Comparison of ENCODE assay signal across 8 cellular contexts in the genomic region with DNA sequence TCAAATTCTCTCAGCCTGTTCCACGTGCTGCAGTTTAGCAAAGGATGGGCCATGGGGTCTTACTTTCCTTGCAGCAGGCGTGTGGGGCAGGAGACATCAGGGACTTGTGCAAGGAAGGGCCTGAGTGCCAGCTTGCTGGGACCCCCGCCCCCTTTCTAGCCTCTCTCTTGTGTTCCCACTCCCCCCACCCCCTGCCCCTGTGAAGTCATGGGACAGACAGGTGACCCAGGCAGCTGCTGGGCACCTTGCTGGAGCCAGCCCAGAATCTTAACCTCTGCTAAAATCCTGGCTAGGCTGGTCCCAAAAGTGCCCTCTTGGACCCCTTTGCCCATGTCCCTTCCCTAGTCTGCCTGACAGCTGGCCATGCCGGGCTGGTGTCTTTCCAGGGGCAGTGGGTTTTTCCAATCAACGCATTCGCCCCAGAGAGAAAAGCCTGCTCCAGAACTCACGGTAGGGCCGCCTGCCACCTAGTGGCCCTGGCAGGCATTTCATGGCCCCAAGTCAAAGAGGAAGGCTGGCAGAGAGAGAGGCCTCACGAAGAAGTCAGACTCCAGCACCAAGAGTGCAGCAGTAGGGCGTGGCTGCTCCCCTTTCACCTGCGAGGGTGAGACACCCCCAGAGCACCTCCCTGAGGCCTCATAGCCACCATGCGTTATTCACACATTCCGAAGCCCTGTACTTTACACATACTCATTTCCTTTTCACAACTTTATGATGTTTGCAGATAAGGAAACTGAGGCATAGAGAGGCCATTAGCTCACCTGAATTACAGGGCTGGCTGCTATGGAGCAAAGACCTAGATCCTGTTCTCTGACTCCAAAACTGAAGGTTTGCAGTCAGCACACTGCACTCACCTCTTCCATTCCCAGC.
DNase-seq lines count a peak whose midpoint lies in the region; ATAC-seq and TF ChIP-seq lines count a peak whose summit lies in the region.

No MANE protein-coding gene starts in this region.

- H3K9me3 Mint-ChIP-seq in naive thymus-derived CD4-positive, alpha-beta T cell: peaks cover 0 to 5% (median 0%) of the 10 kb centered on the region in 11 donors
- peaks cover 4 to 11% of the 10 kb centered on the region in 2 donors for H3K9me3 Mint-ChIP-seq in stimulated activated naive B cell treated with anti-CD40 and anti-IgM and Interleukin-4, amounts not matched to agents 10 μg/mL and 1 μg/mL and 100 μg/mL, for 72 hours

- no peaks in the 10 kb centered on the region for H3K9me2 ChIP-seq in OCI-LY1 (ENCODE audit: low read depth, low read length)

- no peaks in the 10 kb centered on the region for H3K36me3 ChIP-seq in OCI-LY1 (ENCODE audit: insufficient read depth, low read length)
- peaks cover 0 to 98% (median 53%) of the 10 kb centered on the region in 3 experiments for H3K36me3 ChIP-seq in naive thymus-derived CD4-positive, alpha-beta T cell (ENCODE audit: control insufficient read depth in 2 of 3, insufficient read depth in 3 of 3, low read length in 3 of 3)

- H3K27me3 ChIP-seq in OCI-LY1 (ENCODE audit: insufficient read depth, low read length): no peaks in the 10 kb centered on the region
- no peaks in the 10 kb centered on the region for H3K27me3 ChIP-seq in naive thymus-derived CD4-positive, alpha-beta T cell (ENCODE audit: control insufficient read depth in 2 of 2, insufficient read depth in 2 of 2, low read length in 2 of 2)

- no peaks in the 10 kb centered on the region for H3K79me2 ChIP-seq in OCI-LY1 (ENCODE audit: insufficient read depth, low read length)

- no peaks in the 10 kb centered on the region for H3K4me1 ChIP-seq in OCI-LY1 (ENCODE audit: insufficient read depth, low read length, severe bottlenecking)
- peaks cover 19 to 24% of the 10 kb centered on the region in 2 donors for H3K4me1 ChIP-seq in naive thymus-derived CD4-positive, alpha-beta T cell (ENCODE audit: control insufficient read depth in 2 of 2, insufficient read depth in 2 of 2, low read length in 2 of 2)

- POLR2A ChIA-PET in naive thymus-derived CD4-positive, alpha-beta T cell (lab: Charles Lee): interaction anchor here (0.5 to 2.0 kb wide), 8 partner anchors 9 to 67 kb away, joined by 3 to 9 read pairs (median 3); no protein-coding TSS in a partner anchor

- DNase-seq in CD1c-positive myeloid dendritic cell (ENCODE audit: extremely low spot score) (peak; percentile 87), HK-2 (ENCODE audit: unreplicated experiment) (peak; percentile 64), activated T-cell treated with anti-CD3 and anti-CD28 coated beads for 48 hours (ENCODE audit: low read depth) (peak; percentile 72), erythroblast (lab: John Stamatoyannopoulos, UW) (peak; percentile 64 to 73), NCI-H1930 (lab: John Stamatoyannopoulos, UW) (no peak)
- DNase-seq in naive thymus-derived CD4-positive, alpha-beta T cell: peak; percentile 57 to 79 (median 73)
- peak; percentile 72 for DNase-seq in stimulated activated naive B cell treated with anti-CD40 and anti-IgM and Interleukin-4, amounts not matched to agents 10 μg/mL and 1 μg/mL and 100 μg/mL, for 72 hours

- no peak overlapping the region for H3K27ac ChIP-seq in OCI-LY1 (ENCODE audit: low read depth, low read length, poor library complexity, severe bottlenecking)
- H3K27ac ChIP-seq in naive thymus-derived CD4-positive, alpha-beta T cell (ENCODE audit: low read depth, low read length): peak overlapping the region; percentile 63

- no peak overlapping the region for H3K4me3 ChIP-seq in OCI-LY1 (ENCODE audit: low read depth, low read length, poor library complexity, severe bottlenecking)
- no peak overlapping the region for H3K4me3 ChIP-seq in naive thymus-derived CD4-positive, alpha-beta T cell (ENCODE audit: low read length)

- intact Hi-C loops in naive thymus-derived CD4-positive, alpha-beta T cell (cut with micrococcal nuclease): loop anchor here (1.0 to 10.0 kb wide), 11 partner anchors 30 to 546 kb away; a partner anchor contains a TSS

- H3K27me3 Mint-ChIP-seq in naive thymus-derived CD4-positive, alpha-beta T cell: no peaks in the 10 kb centered on the region
- no peaks in the 10 kb centered on the region for H3K27me3 Mint-ChIP-seq in stimulated activated naive B cell treated with anti-CD40 and anti-IgM and Interleukin-4, amounts not matched to agents 10 μg/mL and 1 μg/mL and 100 μg/mL, for 72 hours

- CTCF ChIA-PET in naive thymus-derived CD4-positive, alpha-beta T cell (lab: Charles Lee): interaction anchor here (1.0 to 4.2 kb wide), 12 partner anchors 10 to 179 kb away, joined by 3 to 37 read pairs (median 5); no protein-coding TSS in a partner anchor

- H3K36me3 Mint-ChIP-seq in naive thymus-derived CD4-positive, alpha-beta T cell: peaks cover 0 to 64% (median 47%) of the 10 kb centered on the region in 5 donors
- H3K36me3 Mint-ChIP-seq in stimulated activated naive B cell treated with anti-CD40 and anti-IgM and Interleukin-4, amounts not matched to agents 10 μg/mL and 1 μg/mL and 100 μg/mL, for 72 hours: peaks cover 65 to 72% of the 10 kb centered on the region in 2 donors

- no peak for TF ChIP-seq POLR2A in erythroblast (IDR thresholded peaks at IDR 0.05; ENCODE audit: low read length)

- H3K9ac ChIP-seq in OCI-LY1 (ENCODE audit: low read length): no peak overlapping the region

- peak; percentile 88 for TF ChIP-seq CTCF in OCI-LY1 (IDR thresholded peaks at IDR 0.05; ENCODE audit: low read length)

- H2AFZ ChIP-seq in OCI-LY1 (ENCODE audit: low read length): no peak overlapping the region

- no peaks in the 10 kb centered on the region for H4K20me1 ChIP-seq in OCI-LY1 (ENCODE audit: insufficient read depth, low read length)

- ATAC-seq in naive thymus-derived CD4-positive, alpha-beta T cell: peak; percentile 87
- peak in 1 of 2 donors; percentile 8 for ATAC-seq in stimulated activated naive B cell treated with anti-CD40 and anti-IgM and Interleukin-4, amounts not matched to agents 10 μg/mL and 1 μg/mL and 100 μg/mL, for 72 hours (replicated peaks)

- no peaks in the 10 kb centered on the region for H3K9me3 ChIP-seq in OCI-LY1 (ENCODE audit: low read length)
- H3K9me3 ChIP-seq in naive thymus-derived CD4-positive, alpha-beta T cell (ENCODE audit: control insufficient read depth in 2 of 3, low read length in 3 of 3): no peaks in the 10 kb centered on the region

- no peaks in the 10 kb centered on the region for H3F3A ChIP-seq in OCI-LY1 (ENCODE audit: insufficient read depth, low read length)

- H3K4me1 Mint-ChIP-seq in naive thymus-derived CD4-positive, alpha-beta T cell: peaks cover 15 to 41% (median 26%) of the 10 kb centered on the region in 7 donors
- peaks cover 38 to 58% of the 10 kb centered on the region in 2 donors for H3K4me1 Mint-ChIP-seq in stimulated activated naive B cell treated with anti-CD40 and anti-IgM and Interleukin-4, amounts not matched to agents 10 μg/mL and 1 μg/mL and 100 μg/mL, for 72 hours

- no peak overlapping the region for H3K4me2 ChIP-seq in OCI-LY1 (ENCODE audit: low read length)

- H3K4me3 Mint-ChIP-seq in naive thymus-derived CD4-positive, alpha-beta T cell: peak overlapping the region in 4 of 10 donors; percentile 8 to 36 (median 27)
- H3K4me3 Mint-ChIP-seq in stimulated activated naive B cell treated with anti-CD40 and anti-IgM and Interleukin-4, amounts not matched to agents 10 μg/mL and 1 μg/mL and 100 μg/mL, for 72 hours: peak overlapping the region; percentile 7 to 35

- H3K27ac Mint-ChIP-seq in naive thymus-derived CD4-positive, alpha-beta T cell: peak overlapping the region; percentile 34 to 95 (median 86)
- peak overlapping the region; percentile 65 for H3K27ac Mint-ChIP-seq in stimulated activated naive B cell treated with anti-CD40 and anti-IgM and Interleukin-4, amounts not matched to agents 10 μg/mL and 1 μg/mL and 100 μg/mL, for 72 hours

Comparison
In these comparisons a context has a peak if more than half of its experiments do, and no peak if none do; other contexts are left out.
1. DNase-seq: peak in CD1c-positive myeloid dendritic cell (single experiment), HK-2 (single experiment), activated T-cell treated with anti-CD3 and anti-CD28 coated beads for 48 hours (single experiment), erythroblast (2 of 2), naive thymus-derived CD4-positive, alpha-beta T cell (9 of 9) and stimulated activated naive B cell treated with anti-CD40 and anti-IgM and Interleukin-4, amounts not matched to agents 10 μg/mL and 1 μg/mL and 100 μg/mL, for 72 hours (single experiment); none in NCI-H1930 (0 of 2).